8 cellular contexts compared by ENCODE assay signal in genomic region chr14:53954551-53955233, GRCh38. TPM values are rescaled to one million over a fixed set of nuclear protein-coding genes. Genes with fewer than 3 reads are reported as not detected.
A peak's percentile ranks its signal among the peaks of the same experiment; 100 is the strongest.
DNase-seq lines count a peak whose midpoint lies in the region; ATAC-seq and TF ChIP-seq lines count a peak whose summit lies in the region.

No MANE protein-coding gene starts in this region.

- no peak for TF ChIP-seq POLR2A in prostate gland (IDR thresholded peaks at IDR 0.05)

- no peaks in the 10 kb centered on the region for H3K9me3 ChIP-seq in prostate gland

- intact Hi-C loops in prostate gland (cut with DNase I) = loop anchor here (2.0 to 10.0 kb wide), 3 partner anchors 393 to 660 kb away; no protein-coding TSS in a partner anchor

- POLR2A ChIA-PET in T-cell (lab: Charles Lee) = no interaction called here

- peak; percentile 15 for TF ChIP-seq CTCF in foreskin keratinocyte (conservative IDR thresholded peaks at IDR 0.05)
- no peak for TF ChIP-seq CTCF in prostate gland (IDR thresholded peaks at IDR 0.05)

- no peaks in the 10 kb centered on the region for H3K27me3 ChIP-seq in foreskin keratinocyte
- H3K27me3 ChIP-seq in prostate gland (replicated peaks; ENCODE audit: insufficient read depth) = no peaks in the 10 kb centered on the region

- CTCF ChIA-PET in T-cell (lab: Charles Lee) = no interaction called here

- peak; percentile 41 for DNase-seq in NCI-H1694 treated with DMSO at 0.1 percent for 48 hours (lab: John Stamatoyannopoulos, UW)
- no peak for DNase-seq in NCI-H1694 (lab: John Stamatoyannopoulos, UW)
- no peak for DNase-seq in T-cell
- peak in 1 of 2 donors; percentile 34 for DNase-seq in foreskin keratinocyte
- no peak for DNase-seq in prostate gland (ENCODE audit: low spot score)

- H3K9me3 Mint-ChIP-seq in T-cell = no peaks in the 10 kb centered on the region

- peaks cover 28 to 41% (median 39%) of the 10 kb centered on the region in 3 donors for H3K4me1 Mint-ChIP-seq in T-cell

- H3K27me3 Mint-ChIP-seq in T-cell = peaks cover 50 to 76% of the 10 kb centered on the region in 2 donors

- no peaks in the 10 kb centered on the region for H3K36me3 ChIP-seq in prostate gland

- peak overlapping the region; percentile 50 to 56 for H3K4me3 ChIP-seq in prostate gland

- ATAC-seq in T-cell (replicated peaks in 1 of 4) (peak in 1 of 4 experiments; percentile 29), foreskin keratinocyte (peak; percentile 1), GM19035 (IDR thresholded peaks at IDR 0.05; ENCODE audit: unreplicated experiment) (no peak), GM21576 (IDR thresholded peaks at IDR 0.05; ENCODE audit: unreplicated experiment) (no peak), HG03521 (IDR thresholded peaks at IDR 0.05; ENCODE audit: unreplicated experiment) (no peak)

- H3K4me1 ChIP-seq in foreskin keratinocyte (peaks cover 5% of the 10 kb centered on the region), prostate gland (replicated peaks) (no peaks in the 10 kb centered on the region)

- no peaks in the 10 kb centered on the region for H3K36me3 Mint-ChIP-seq in T-cell

- H3K27ac Mint-ChIP-seq in T-cell = no peak overlapping the region

- under 1% methylated on average over 54 of the region's 54 CpGs for WGBS in prostate gland

- H3K27ac ChIP-seq in foreskin keratinocyte = peak overlapping the region; percentile 39
- peak overlapping the region; percentile 85 to 87 for H3K27ac ChIP-seq in prostate gland

- H3K4me3 Mint-ChIP-seq in T-cell = peak overlapping the region; percentile 75 to 85 (median 76)

RNA-seq across cellular contexts. Expression of gene BMP4, which starts 1.9 kb away (rescaled TPM):
- 1 to 10 TPM in 1 of 5 donors, under 1 TPM in 3, not detected in 1; 0.21 to 1.1 (median 0.61) TPM for total RNA-seq in T-cell
- 8.6 and 13.7 TPM in 2 replicates for total RNA-seq in foreskin keratinocyte
- polyA plus RNA-seq in foreskin keratinocyte = 9.7 and 13.4 TPM in 2 replicates
- total RNA-seq in prostate gland = 10 to 100 TPM in 1 of 2 donors, 1 to 10 TPM in 1; 8.8 to 11.2 TPM
